8 cellular contexts compared by ENCODE assay signal in genomic region chr6:159693128-159693893, GRCh38. TPM values are rescaled to one million over a fixed set of nuclear protein-coding genes. Genes with fewer than 3 reads are reported as not detected.
DNase-seq lines count a peak whose midpoint lies in the region; ATAC-seq, FAIRE-seq and TF ChIP-seq lines count a peak whose summit lies in the region.

Gene SOD2 (minus strand): TSS chr6:159693241. CDS start chr6:159693167, 74 bp downstream.

- H3K4me3 ChIP-seq in GM12864 (ENCODE audit: low read depth, low read length): peak within 1 kb of the TSS; percentile 73
- peak within 1 kb of the TSS; percentile 57 for H3K4me3 ChIP-seq in SU-DHL-6 (ENCODE audit: insufficient read depth, low read length, poor library complexity, severe bottlenecking)
- peak within 1 kb of the TSS; percentile 76 to 96 (median 88) for H3K4me3 ChIP-seq in pancreas
- H3K4me3 ChIP-seq in thyroid gland (replicated peaks in 1 of 3): peak within 1 kb of the TSS; percentile 74 to 88 (median 86)

- H3K9ac ChIP-seq in SU-DHL-6 (ENCODE audit: low read length): peak within 1 kb of the TSS; percentile 82

- peak within 1 kb of the TSS; percentile 94 for H3K4me3 Mint-ChIP-seq in activated naive CD8-positive, alpha-beta T cell treated with anti-CD3 and anti-CD28 coated beads for 36 hours

- intact Hi-C loops in Right ventricle myocardium inferior (cut with DNase I) (loop anchor here (1.0 to 10.0 kb wide), 5 partner anchors 23 to 251 kb away; partner anchors contain the start of genes ACAT2 and WTAP), pancreas (cut with DNase I) (loop anchor here in 1 of 3 donors (2.0 kb wide), 1 partner anchor 33 kb away; the partner anchor contains the start of gene WTAP), thyroid gland (cut with DNase I) (loop anchor here (2.0 to 10.0 kb wide), 3 partner anchors 33 to 94 kb away; partner anchors contain the start of genes ACAT2, TCP1 and WTAP)

- no peaks in the 10 kb centered on the region for H3K9me3 ChIP-seq in SU-DHL-6 (ENCODE audit: insufficient read depth, low read length)
- no peaks in the 10 kb centered on the region for H3K9me3 ChIP-seq in pancreas
- H3K9me3 ChIP-seq in thyroid gland: no peaks in the 10 kb centered on the region

- 0% methylated on average over 46 to 73 of the region's 74 CpGs for WGBS in pancreas, 2 donors
- WGBS in thyroid gland, 2 donors: 0% methylated on average over 7 to 10 of the region's 74 CpGs

- H3K27ac ChIP-seq in SU-DHL-6 (ENCODE audit: low read depth, low read length) (peak within 1 kb of the TSS; percentile 71), pancreas (peak within 1 kb of the TSS; percentile 88 to 98 (median 95)), thyroid gland (peak within 1 kb of the TSS; percentile 93 to 98 (median 97))

- peaks cover 21% of the 10 kb centered on the region for H3K36me3 Mint-ChIP-seq in activated naive CD8-positive, alpha-beta T cell treated with anti-CD3 and anti-CD28 coated beads for 36 hours

- no peaks in the 10 kb centered on the region for H3K27me3 ChIP-seq in SU-DHL-6 (ENCODE audit: low read length)
- no peaks in the 10 kb centered on the region for H3K27me3 ChIP-seq in pancreas
- no peaks in the 10 kb centered on the region for H3K27me3 ChIP-seq in thyroid gland

- H3K4me1 Mint-ChIP-seq in activated naive CD8-positive, alpha-beta T cell treated with anti-CD3 and anti-CD28 coated beads for 36 hours: peaks cover 35% of the 10 kb centered on the region

- peak; percentile 77 for ATAC-seq in HG02588 (IDR thresholded peaks at IDR 0.05; ENCODE audit: unreplicated experiment)
- peak; percentile 88 for ATAC-seq in Right ventricle myocardium inferior
- peak; percentile 78 to 84 (median 80) for ATAC-seq in pancreas

- peak; percentile 52 for DNase-seq in GM12864 (ENCODE audit: low read depth)
- DNase-seq in NCI-H1092 (lab: John Stamatoyannopoulos, UW): peak; percentile 95
- peak; percentile 90 for DNase-seq in activated naive CD8-positive, alpha-beta T cell treated with anti-CD3 and anti-CD28 coated beads for 36 hours
- peak; percentile 94 for DNase-seq in Right ventricle myocardium inferior (ENCODE audit: missing footprints)
- DNase-seq in pancreas: peak; percentile 88 to 94 (median 92)
- peak; percentile 82 to 83 for DNase-seq in thyroid gland

- peak within 1 kb of the TSS; percentile 68 for H2AFZ ChIP-seq in SU-DHL-6 (ENCODE audit: low read depth, low read length, severe bottlenecking)

- H3K27ac Mint-ChIP-seq in activated naive CD8-positive, alpha-beta T cell treated with anti-CD3 and anti-CD28 coated beads for 36 hours: peak within 1 kb of the TSS; percentile 93

- peaks cover 9 to 31% (median 19%) of the 10 kb centered on the region in 3 donors for H3K4me1 ChIP-seq in pancreas
- H3K4me1 ChIP-seq in thyroid gland: peaks cover 9 to 18% of the 10 kb centered on the region in 2 donors

- TF ChIP-seq POLR2A in thyroid gland (IDR thresholded peaks at IDR 0.05): peak; percentile 66 to 89

- H3K9me2 ChIP-seq in SU-DHL-6 (replicated peaks; ENCODE audit: insufficient read depth, low read length): no peaks in the 10 kb centered on the region

- TF ChIP-seq CTCF in GM12864 (IDR thresholded peaks at IDR 0.05; ENCODE audit: low read depth, low read length, missing control alignments) (no peak), SU-DHL-6 (IDR thresholded peaks at IDR 0.05; ENCODE audit: insufficient read depth, low read length, poor library complexity, severe bottlenecking) (no peak), pancreas (IDR thresholded peaks at IDR 0.05) (no peak), thyroid gland (IDR thresholded peaks at IDR 0.05) (no peak)

- H4K20me1 ChIP-seq in SU-DHL-6 (ENCODE audit: low read depth, low read length): no peaks in the 10 kb centered on the region

- no peaks in the 10 kb centered on the region for H3K27me3 Mint-ChIP-seq in activated naive CD8-positive, alpha-beta T cell treated with anti-CD3 and anti-CD28 coated beads for 36 hours

- H3K79me2 ChIP-seq in SU-DHL-6 (ENCODE audit: insufficient read depth, low read length): peaks cover 6% of the 10 kb centered on the region; the same call in 1 of the 2 replicates

- no peaks in the 10 kb centered on the region for H3K9me3 Mint-ChIP-seq in activated naive CD8-positive, alpha-beta T cell treated with anti-CD3 and anti-CD28 coated beads for 36 hours

- H3K36me3 ChIP-seq in SU-DHL-6 (ENCODE audit: low read length): no peaks in the 10 kb centered on the region
- no peaks in the 10 kb centered on the region for H3K36me3 ChIP-seq in pancreas
- peaks cover 0 to 6% of the 10 kb centered on the region in 2 donors for H3K36me3 ChIP-seq in thyroid gland

- peak within 1 kb of the TSS; percentile 90 for H3K4me2 ChIP-seq in SU-DHL-6 (ENCODE audit: low read depth, low read length, poor library complexity, severe bottlenecking)

- H3F3A ChIP-seq in SU-DHL-6 (ENCODE audit: insufficient read depth): peaks cover 10% of the 10 kb centered on the region; the same call in 1 of the 2 replicates

- FAIRE-seq in pancreas (lab: Jason Lieb, UNC): no peak

RNA-seq across cellular contexts. Expression of gene SOD2, which starts in this region (rescaled TPM):
- 100 to 1,000 TPM; 112 to 122 TPM for total RNA-seq in activated naive CD8-positive, alpha-beta T cell treated with anti-CD3 and anti-CD28 coated beads for 36 hours
- total RNA-seq in Right ventricle myocardium inferior (1,072 TPM), pancreas (100 to 1,000 TPM; 155 to 792 (median 241) TPM), thyroid gland (100 to 1,000 TPM; 132 to 601 (median 296) TPM)
- 100 to 1,000 TPM in 1 of 2 donors, 10 to 100 TPM in 1; 97.7 to 162 TPM for polyA plus RNA-seq in pancreas

Comparison
In these comparisons a context has a peak if more than half of its experiments do, and no peak if none do; other contexts are left out.
1. Peak in every context shown above with its lines: DNase-seq, ATAC-seq, H3K4me3 ChIP-seq and H3K27ac ChIP-seq.